Comparison of ENCODE assay signal across 7 cellular contexts in genomic region chr12:30847259-30847658, GRCh38.
DNase-seq lines count a peak whose midpoint lies in the region; ATAC-seq and TF ChIP-seq lines count a peak whose summit lies in the region.

No MANE protein-coding gene starts in this region.

- intact Hi-C loops in colonic mucosa (cut with DNase I) = loop anchor here (5.0 kb wide), 1 partner anchor 390 kb away; no protein-coding TSS in a partner anchor
- intact Hi-C loops in ovary (cut with DNase I) = no loop called here
- intact Hi-C loops in sciatic nerve (cut with DNase I) = no loop called here

- no peaks in the 10 kb centered on the region for H3F3A ChIP-seq in OCI-LY1 (ENCODE audit: insufficient read depth, low read length)

- no peaks in the 10 kb centered on the region for H4K20me1 ChIP-seq in OCI-LY1 (ENCODE audit: insufficient read depth, low read length)

- DNase-seq in GDM1 (lab: John Stamatoyannopoulos, UW) (peak; percentile 33), LNCaP clone FGC (ENCODE audit: low read depth) (peak; percentile 60), colonic mucosa (peak; percentile 36), myocyte (ENCODE audit: low read depth) (peak; percentile 66), ovary (no peak), sciatic nerve (ENCODE audit: low spot score) (no peak)

- H3K27me3 ChIP-seq in OCI-LY1 (ENCODE audit: insufficient read depth, low read length) (no peaks in the 10 kb centered on the region), colonic mucosa (no peaks in the 10 kb centered on the region), ovary (no peaks in the 10 kb centered on the region)

- no peaks in the 10 kb centered on the region for H3K9me2 ChIP-seq in OCI-LY1 (ENCODE audit: low read depth, low read length)

- H3K79me2 ChIP-seq in OCI-LY1 (ENCODE audit: insufficient read depth, low read length) = no peaks in the 10 kb centered on the region

- H3K4me2 ChIP-seq in OCI-LY1 (ENCODE audit: low read length) = no peak overlapping the region

- H3K27ac ChIP-seq in OCI-LY1 (ENCODE audit: low read depth, low read length, poor library complexity, severe bottlenecking) (no peak overlapping the region), colonic mucosa (no peak overlapping the region), ovary (no peak overlapping the region)

- no peak for TF ChIP-seq POLR2A in ovary (IDR thresholded peaks at IDR 0.05)

- H3K4me3 ChIP-seq in LNCaP clone FGC (ENCODE audit: low read depth, low read length) = no peak overlapping the region
- H3K4me3 ChIP-seq in OCI-LY1 (ENCODE audit: low read depth, low read length, poor library complexity, severe bottlenecking) = no peak overlapping the region
- no peak overlapping the region for H3K4me3 ChIP-seq in colonic mucosa
- H3K4me3 ChIP-seq in ovary = no peak overlapping the region

- no peak overlapping the region for H2AFZ ChIP-seq in OCI-LY1 (ENCODE audit: low read length)

- TF ChIP-seq EP300 in ovary (IDR thresholded peaks at IDR 0.05) = no peak

- no peak overlapping the region for H3K9ac ChIP-seq in OCI-LY1 (ENCODE audit: low read length)
- H3K9ac ChIP-seq in colonic mucosa (ENCODE audit: low read depth in 2 of 2, low read length in 2 of 2) = no peak overlapping the region

- H3K36me3 ChIP-seq in OCI-LY1 (ENCODE audit: insufficient read depth, low read length) = no peaks in the 10 kb centered on the region
- no peaks in the 10 kb centered on the region for H3K36me3 ChIP-seq in colonic mucosa
- H3K36me3 ChIP-seq in ovary = no peaks in the 10 kb centered on the region

- H3K4me1 ChIP-seq in OCI-LY1 (ENCODE audit: insufficient read depth, low read length, severe bottlenecking) (peaks cover 14% of the 10 kb centered on the region), colonic mucosa (no peaks in the 10 kb centered on the region), ovary (ENCODE audit: insufficient read depth) (no peaks in the 10 kb centered on the region)

- no peaks in the 10 kb centered on the region for H3K9me3 ChIP-seq in OCI-LY1 (ENCODE audit: low read length)
- H3K9me3 ChIP-seq in colonic mucosa = no peaks in the 10 kb centered on the region
- no peaks in the 10 kb centered on the region for H3K9me3 ChIP-seq in ovary

- no peak for ATAC-seq in sciatic nerve

- TF ChIP-seq CTCF in LNCaP clone FGC (IDR thresholded peaks at IDR 0.05; ENCODE audit: control insufficient read depth, extremely low read depth, insufficient read depth) (peak; percentile 83), OCI-LY1 (IDR thresholded peaks at IDR 0.05; ENCODE audit: low read length) (peak; percentile 91), colonic mucosa (IDR thresholded peaks at IDR 0.05) (peak; percentile 60), ovary (IDR thresholded peaks at IDR 0.05) (no peak)

- 32 to 38% (median 38%) methylated on average over 3 of the region's 3 CpGs for WGBS in ovary, 3 donors

Comparison
In these comparisons a context has a peak if more than half of its experiments do, and no peak if none do; other contexts are left out.
1. DNase-seq: peak in GDM1 (single experiment), LNCaP clone FGC (single experiment), colonic mucosa (single experiment) and myocyte (single experiment); none in ovary (0 of 5) and sciatic nerve (single experiment).
2. CTCF ChIP-seq: peak in LNCaP clone FGC (single experiment), OCI-LY1 (single experiment) and colonic mucosa (single experiment); none in ovary (0 of 3).